Comparison of ENCODE assay signal across 14 cellular contexts in the genomic region with DNA sequence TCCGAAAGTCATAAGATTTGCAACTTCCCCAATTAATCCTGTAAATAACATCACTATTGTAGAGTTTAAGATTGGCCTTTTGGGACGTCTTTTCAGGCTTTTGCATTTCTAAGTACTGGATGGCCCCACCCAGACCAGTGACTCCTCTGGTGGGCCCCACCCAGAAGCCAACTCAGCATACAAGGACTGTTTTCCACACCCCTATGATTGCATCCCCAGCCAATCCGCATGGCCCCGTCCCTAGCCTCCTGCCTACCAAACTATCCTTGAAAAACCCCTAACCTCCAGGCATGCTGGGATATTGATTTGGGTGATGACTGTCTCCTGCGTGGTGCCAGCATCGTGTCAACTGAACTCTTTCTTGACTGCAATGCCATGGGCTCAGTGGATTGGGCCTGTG. TPM values are rescaled to one million over a fixed set of nuclear protein-coding genes. Genes with fewer than 3 reads are reported as not detected.
DNase-seq lines count a peak whose midpoint lies in the region; ATAC-seq, FAIRE-seq and TF ChIP-seq lines count a peak whose summit lies in the region.
"Had no signal": no experiment of that assay in that cellular context is flagged by ENCODE, and none has a peak within 500 bp of the region (broad histone marks: within the 10 kb centered on the region; RNA-seq: fewer than 3 reads in every experiment).

No MANE protein-coding gene starts in this region.

- TF ChIP-seq CTCF in WTC11 (IDR thresholded peaks at IDR 0.05) (no peak), neural progenitor cell (IDR thresholded peaks at IDR 0.05) (no peak), pancreas (IDR thresholded peaks at IDR 0.05) (no peak)

- DNase-seq in ELF-1 (ENCODE audit: low read depth, low spot score): peak; percentile 37
- no peak for DNase-seq in WTC11 (ENCODE audit: low spot score)
- DNase-seq in erythroblast (lab: John Stamatoyannopoulos, UW): peak; percentile 62 to 81
- no peak for DNase-seq in neural progenitor cell (ENCODE audit: low spot score)
- no peak for DNase-seq in pancreas
- DNase-seq in activated T-helper 1 cell treated with anti-CD3 and anti-CD28 coated beads, Interleukin-12 subunit alpha, Interleukin-12 subunit beta, Interleukin-2, Interleukin-4 antibody, amounts not matched to agents 30 ng/mL and 10 ng/mL and 1 ng/mL, durations not matched to agents 14 hours and 24 hours and 36 hours (ENCODE audit: low spot score): no peak
- no peak for DNase-seq in stimulated activated naive CD4-positive, alpha-beta T cell (lab: John Stamatoyannopoulos, UW)
- no peak for DNase-seq in NCI-H345 (lab: John Stamatoyannopoulos, UW)
- DNase-seq: 8988T; CD4-positive, CD25-positive, alpha-beta regulatory T cell; DMS53; HCEC 1CT had no signal

- WGBS in pancreas, 2 donors: 83 to 88% methylated on average over 6 of the region's 6 CpGs

- peaks cover 3% of the 10 kb centered on the region; the same call in 1 of the 2 replicates for H3K36me3 Mint-ChIP-seq in WTC11
- no peaks in the 10 kb centered on the region for H3K36me3 Mint-ChIP-seq in neural progenitor cell
- H3K36me3 Mint-ChIP-seq in activated T-helper 1 cell treated with anti-CD3 and anti-CD28 coated beads, Interleukin-12 subunit alpha, Interleukin-12 subunit beta, Interleukin-2, Interleukin-4 antibody, amounts not matched to agents 30 ng/mL and 10 ng/mL and 1 ng/mL, durations not matched to agents 14 hours and 24 hours and 36 hours (ENCODE audit: low read depth): no peaks in the 10 kb centered on the region
- H3K36me3 Mint-ChIP-seq: CD4-positive, CD25-positive, alpha-beta regulatory T cell had no signal

- H3K4me2 ChIP-seq in neural progenitor cell: no peak overlapping the region

- no peaks in the 10 kb centered on the region for H3K27me3 ChIP-seq in neural progenitor cell
- no peaks in the 10 kb centered on the region for H3K27me3 ChIP-seq in pancreas
- H3K27me3 ChIP-seq: BLaER1 treated with 17β-estradiol and CSF1 and Interleukin-3, amounts not matched to agents 10 nM and 100 nM had no signal

- CTCF ChIA-PET in WTC11 (lab: Charles Lee): no interaction called here

- peak overlapping the region; percentile 60 for H2AFZ ChIP-seq in neural progenitor cell (replicated peaks)

- H3K36me3 ChIP-seq in neural progenitor cell (no peaks in the 10 kb centered on the region), pancreas (no peaks in the 10 kb centered on the region)
- H3K36me3 ChIP-seq: BLaER1 treated with 17β-estradiol and CSF1 and Interleukin-3, amounts not matched to agents 10 nM and 100 nM had no signal

- ATAC-seq in WTC11 (peak; percentile 73), pancreas (no peak)

- no peaks in the 10 kb centered on the region for H3K4me1 ChIP-seq in neural progenitor cell
- H3K4me1 ChIP-seq in pancreas: no peaks in the 10 kb centered on the region

- TF ChIP-seq POLR2A in erythroblast (IDR thresholded peaks at IDR 0.05; ENCODE audit: low read length): no peak

- intact Hi-C loops in pancreas (cut with DNase I): no loop called here
- intact Hi-C loops in activated T-helper 1 cell treated with anti-CD3 and anti-CD28 coated beads, Interleukin-12 subunit alpha, Interleukin-12 subunit beta, Interleukin-2, Interleukin-4 antibody, amounts not matched to agents 30 ng/mL and 10 ng/mL and 1 ng/mL, durations not matched to agents 14 hours and 24 hours and 36 hours (cut with micrococcal nuclease): no loop called here

- H3K27ac Mint-ChIP-seq in WTC11 (no peak overlapping the region), neural progenitor cell (no peak overlapping the region)
- H3K27ac Mint-ChIP-seq in activated T-helper 1 cell treated with anti-CD3 and anti-CD28 coated beads, Interleukin-12 subunit alpha, Interleukin-12 subunit beta, Interleukin-2, Interleukin-4 antibody, amounts not matched to agents 30 ng/mL and 10 ng/mL and 1 ng/mL, durations not matched to agents 14 hours and 24 hours and 36 hours: no peak overlapping the region
- H3K27ac Mint-ChIP-seq: CD4-positive, CD25-positive, alpha-beta regulatory T cell had no signal

- H3F3A ChIP-seq in neural progenitor cell (ENCODE audit: low read depth): no peaks in the 10 kb centered on the region

- H3K27ac ChIP-seq in neural progenitor cell (no peak overlapping the region), pancreas (no peak overlapping the region)
- H3K27ac ChIP-seq: BLaER1 treated with 17β-estradiol and CSF1 and Interleukin-3, amounts not matched to agents 10 nM and 100 nM had no signal

- POLR2A ChIA-PET in WTC11 (lab: Charles Lee): no interaction called here

- no peak for FAIRE-seq in pancreas (lab: Jason Lieb, UNC)
- FAIRE-seq: GM12891 had no signal

- no peak overlapping the region for H3K4me3 ChIP-seq in neural progenitor cell
- H3K4me3 ChIP-seq in pancreas: no peak overlapping the region
- H3K4me3 ChIP-seq: BLaER1 treated with 17β-estradiol and CSF1 and Interleukin-3, amounts not matched to agents 10 nM and 100 nM had no signal

- H3K27me3 Mint-ChIP-seq in WTC11 (ENCODE audit: low read depth) (no peaks in the 10 kb centered on the region), neural progenitor cell (ENCODE audit: insufficient read depth, low read depth) (peaks cover 2% of the 10 kb centered on the region)
- H3K27me3 Mint-ChIP-seq in activated T-helper 1 cell treated with anti-CD3 and anti-CD28 coated beads, Interleukin-12 subunit alpha, Interleukin-12 subunit beta, Interleukin-2, Interleukin-4 antibody, amounts not matched to agents 30 ng/mL and 10 ng/mL and 1 ng/mL, durations not matched to agents 14 hours and 24 hours and 36 hours (ENCODE audit: insufficient read depth): peaks cover under 1% of the 10 kb centered on the region
- H3K27me3 Mint-ChIP-seq: CD4-positive, CD25-positive, alpha-beta regulatory T cell had no signal

- H3K9me3 ChIP-seq in neural progenitor cell (ENCODE audit: low read depth): no peaks in the 10 kb centered on the region
- no peaks in the 10 kb centered on the region for H3K9me3 ChIP-seq in pancreas

- no peaks in the 10 kb centered on the region for H3K79me2 ChIP-seq in neural progenitor cell (ENCODE audit: low read depth)

- H3K9me3 Mint-ChIP-seq in WTC11 (peaks cover 3% of the 10 kb centered on the region; the same call in 1 of the 2 replicates), neural progenitor cell (peaks cover 3% of the 10 kb centered on the region)
- H3K9me3 Mint-ChIP-seq in activated T-helper 1 cell treated with anti-CD3 and anti-CD28 coated beads, Interleukin-12 subunit alpha, Interleukin-12 subunit beta, Interleukin-2, Interleukin-4 antibody, amounts not matched to agents 30 ng/mL and 10 ng/mL and 1 ng/mL, durations not matched to agents 14 hours and 24 hours and 36 hours: no peaks in the 10 kb centered on the region

- H3K9ac ChIP-seq in neural progenitor cell: no peak overlapping the region
- H3K9ac ChIP-seq: BLaER1 treated with 17β-estradiol and CSF1 and Interleukin-3, amounts not matched to agents 10 nM and 100 nM had no signal

- H3K4me1 Mint-ChIP-seq in WTC11: peaks cover 7% of the 10 kb centered on the region; the same call in 1 of the 2 replicates
- H3K4me1 Mint-ChIP-seq in neural progenitor cell: no peaks in the 10 kb centered on the region
- H3K4me1 Mint-ChIP-seq in activated T-helper 1 cell treated with anti-CD3 and anti-CD28 coated beads, Interleukin-12 subunit alpha, Interleukin-12 subunit beta, Interleukin-2, Interleukin-4 antibody, amounts not matched to agents 30 ng/mL and 10 ng/mL and 1 ng/mL, durations not matched to agents 14 hours and 24 hours and 36 hours (ENCODE audit: low read depth): no peaks in the 10 kb centered on the region
- H3K4me1 Mint-ChIP-seq: CD4-positive, CD25-positive, alpha-beta regulatory T cell had no signal

- no peaks in the 10 kb centered on the region for H4K20me1 ChIP-seq in neural progenitor cell (ENCODE audit: low read depth)
- H4K20me1 ChIP-seq: BLaER1 treated with 17β-estradiol and CSF1 and Interleukin-3, amounts not matched to agents 10 nM and 100 nM had no signal

- no peak overlapping the region for H3K4me3 Mint-ChIP-seq in WTC11
- H3K4me3 Mint-ChIP-seq in neural progenitor cell: no peak overlapping the region
- no peak overlapping the region for H3K4me3 Mint-ChIP-seq in activated T-helper 1 cell treated with anti-CD3 and anti-CD28 coated beads, Interleukin-12 subunit alpha, Interleukin-12 subunit beta, Interleukin-2, Interleukin-4 antibody, amounts not matched to agents 30 ng/mL and 10 ng/mL and 1 ng/mL, durations not matched to agents 14 hours and 24 hours and 36 hours
- H3K4me3 Mint-ChIP-seq: CD4-positive, CD25-positive, alpha-beta regulatory T cell had no signal

TF ChIP-seq in WTC11, 78 proteins besides CTCF, POLR2A, EP300 and RAD21 (continues in another document):
- TF ChIP-seq CREB1 (CRISPR knock-in tag; IDR thresholded peaks at IDR 0.05) (no peak), CBFB (CRISPR knock-in tag; IDR thresholded peaks at IDR 0.05; ENCODE audit: low read depth) (no peak), FOXK1 (CRISPR knock-in tag; IDR thresholded peaks at IDR 0.05) (no peak)
- TF ChIP-seq, protein P1, sequence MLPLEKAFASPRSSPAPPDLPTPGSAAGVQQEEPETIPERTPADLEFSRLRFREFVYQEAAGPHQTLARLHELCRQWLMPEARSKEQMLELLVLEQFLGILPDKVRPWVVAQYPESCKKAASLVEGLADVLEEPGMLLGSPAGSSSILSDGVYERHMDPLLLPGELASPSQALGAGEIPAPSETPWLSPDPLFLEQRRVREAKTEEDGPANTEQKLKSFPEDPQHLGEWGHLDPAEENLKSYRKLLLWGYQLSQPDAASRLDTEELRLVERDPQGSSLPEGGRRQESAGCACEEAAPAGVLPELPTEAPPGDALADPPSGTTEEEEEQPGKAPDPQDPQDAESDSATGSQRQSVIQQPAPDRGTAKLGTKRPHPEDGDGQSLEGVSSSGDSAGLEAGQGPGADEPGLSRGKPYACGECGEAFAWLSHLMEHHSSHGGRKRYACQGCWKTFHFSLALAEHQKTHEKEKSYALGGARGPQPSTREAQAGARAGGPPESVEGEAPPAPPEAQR (CRISPR knock-in tag; IDR thresholded peaks at IDR 0.05): no peak
- TF ChIP-seq, protein P2, sequence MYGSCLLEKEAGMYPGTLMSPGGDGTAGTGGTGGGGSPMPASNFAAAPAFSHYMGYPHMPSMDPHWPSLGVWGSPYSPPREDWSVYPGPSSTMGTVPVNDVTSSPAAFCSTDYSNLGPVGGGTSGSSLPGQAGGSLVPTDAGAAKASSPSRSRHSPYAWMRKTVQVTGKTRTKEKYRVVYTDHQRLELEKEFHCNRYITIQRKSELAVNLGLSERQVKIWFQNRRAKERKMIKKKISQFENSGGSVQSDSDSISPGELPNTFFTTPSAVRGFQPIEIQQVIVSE (CRISPR knock-in tag; IDR thresholded peaks at IDR 0.05; ENCODE audit: borderline replicate concordance): no peak

RNA-seq across cellular contexts. Expression of a gene that starts 24.5 kb away (rescaled TPM):
- 201 to 210 TPM (median 206 TPM) in 3 replicates for total RNA-seq in WTC11 (2021)
- total RNA-seq in neural progenitor cell (ENCODE audit: low replicate concordance): 260 and 261 TPM in 2 replicates
- 10 to 100 TPM; 12.8 to 40.7 (median 19.9) TPM for total RNA-seq in pancreas
- 10 to 100 TPM; 16.1 to 19.0 TPM for polyA plus RNA-seq in pancreas
- 47.7 and 52.1 TPM in 2 replicates for total RNA-seq in activated T-helper 1 cell treated with anti-CD3 and anti-CD28 coated beads, Interleukin-12 subunit alpha, Interleukin-12 subunit beta, Interleukin-2, Interleukin-4 antibody, amounts not matched to agents 30 ng/mL and 10 ng/mL and 1 ng/mL, durations not matched to agents 14 hours and 24 hours and 36 hours

Comparison
In these comparisons a context has a peak if more than half of its experiments do, and no peak if none do; other contexts are left out.
1. DNase-seq: peak in ELF-1 (single experiment) and erythroblast (2 of 2); none in WTC11 (single experiment), neural progenitor cell (single experiment), pancreas (0 of 6), activated T-helper 1 cell treated with anti-CD3 and anti-CD28 coated beads, Interleukin-12 subunit alpha, Interleukin-12 subunit beta, Interleukin-2, Interleukin-4 antibody, amounts not matched to agents 30 ng/mL and 10 ng/mL and 1 ng/mL, durations not matched to agents 14 hours and 24 hours and 36 hours (single experiment), stimulated activated naive CD4-positive, alpha-beta T cell (0 of 6) and NCI-H345 (single experiment).